In genomic region chrX:76148753-76149152, GRCh38 we compare ENCODE assay signal across 8 cellular contexts. TPM values are rescaled to one million over a fixed set of nuclear protein-coding genes. Genes with fewer than 3 reads are reported as not detected.
DNase-seq lines count a peak whose midpoint lies in the region; ATAC-seq and TF ChIP-seq lines count a peak whose summit lies in the region.

No MANE protein-coding gene starts in this region.

- H3K4me1 Mint-ChIP-seq in IgD-negative memory B cell, result peaks cover 15 to 25% (median 18%) of the 10 kb centered on the region in 3 donors
- peaks cover 12% of the 10 kb centered on the region for H3K4me1 Mint-ChIP-seq in stimulated activated naive CD8-positive, alpha-beta T cell treated with anti-CD3 and anti-CD28 coated beads, Interleukin-15, amount 100 ng/mL, for 72 hours

- H3K27ac ChIP-seq in heart left ventricle (peak overlapping the region; percentile 47 to 91 (median 80)), brain microvascular endothelial cell (peak overlapping the region; percentile 56), lower lobe of right lung (peak overlapping the region; percentile 81)

- no peak for TF ChIP-seq POLR2A in heart left ventricle (IDR thresholded peaks at IDR 0.05)

- ATAC-seq in heart left ventricle, result no peak
- no peak for ATAC-seq in Right ventricle myocardium inferior
- ATAC-seq in lower lobe of right lung, result peak in 1 of 2 donors; percentile 21
- ATAC-seq in stimulated activated naive CD8-positive, alpha-beta T cell treated with anti-CD3 and anti-CD28 coated beads, Interleukin-15, amount 100 ng/mL, for 72 hours, result peak; percentile 51

- peak overlapping the region; percentile 94 to 98 (median 94) for H3K27ac Mint-ChIP-seq in IgD-negative memory B cell
- peak overlapping the region; percentile 97 to 100 for H3K27ac Mint-ChIP-seq in stimulated activated naive CD8-positive, alpha-beta T cell treated with anti-CD3 and anti-CD28 coated beads, Interleukin-15, amount 100 ng/mL, for 72 hours

- intact Hi-C loops in heart left ventricle (cut with DNase I) (no loop called here), Right ventricle myocardium inferior (cut with DNase I) (no loop called here), lower lobe of right lung (cut with DNase I) (no loop called here)

- DNase-seq in heart left ventricle (peak in 4 of 5 donors; percentile 18 to 42 (median 26)), Right ventricle myocardium inferior (ENCODE audit: missing footprints) (no peak), T-helper 2 cell (peak in 3 of 5 experiments; percentile 31 to 82 (median 48)), brain microvascular endothelial cell (peak; percentile 6), lower lobe of right lung (no peak), ecto neural progenitor cell (ENCODE audit: low spot score) (no peak)
- DNase-seq in stimulated activated naive CD8-positive, alpha-beta T cell treated with anti-CD3 and anti-CD28 coated beads, Interleukin-15, amount 100 ng/mL, for 72 hours, result peak; percentile 30 to 54

- H3K36me3 Mint-ChIP-seq in IgD-negative memory B cell, result no peaks in the 10 kb centered on the region

- peaks cover 0 to 25% (median 9%) of the 10 kb centered on the region in 12 donors for H3K4me1 ChIP-seq in heart left ventricle
- H3K4me1 ChIP-seq in lower lobe of right lung, result peaks cover 22% of the 10 kb centered on the region

- H3K36me3 ChIP-seq in heart left ventricle (no peaks in the 10 kb centered on the region), brain microvascular endothelial cell (replicated peaks) (no peaks in the 10 kb centered on the region), lower lobe of right lung (no peaks in the 10 kb centered on the region)

- H3K27me3 Mint-ChIP-seq in IgD-negative memory B cell, result peaks cover 3% of the 10 kb centered on the region
- no peaks in the 10 kb centered on the region for H3K27me3 Mint-ChIP-seq in stimulated activated naive CD8-positive, alpha-beta T cell treated with anti-CD3 and anti-CD28 coated beads, Interleukin-15, amount 100 ng/mL, for 72 hours

- H3K4me3 Mint-ChIP-seq in IgD-negative memory B cell, result peak overlapping the region; percentile 41 to 91 (median 82)
- H3K4me3 Mint-ChIP-seq in stimulated activated naive CD8-positive, alpha-beta T cell treated with anti-CD3 and anti-CD28 coated beads, Interleukin-15, amount 100 ng/mL, for 72 hours, result peak overlapping the region; percentile 84 to 91

- H3K27me3 ChIP-seq in heart left ventricle (peaks cover 0 to 6% (median 0%) of the 10 kb centered on the region in 9 donors), brain microvascular endothelial cell (replicated peaks) (no peaks in the 10 kb centered on the region), lower lobe of right lung (ENCODE audit: low read depth) (no peaks in the 10 kb centered on the region)

- H3K4me3 ChIP-seq in heart left ventricle (peak overlapping the region in 10 of 12 donors; percentile 1 to 46 (median 34)), brain microvascular endothelial cell (ENCODE audit: low read depth, low read length) (peak overlapping the region; percentile 20), lower lobe of right lung (peak overlapping the region; percentile 29)

- TF ChIP-seq CTCF in heart left ventricle (IDR thresholded peaks at IDR 0.05), result no peak
- TF ChIP-seq CTCF in brain microvascular endothelial cell (IDR thresholded peaks at IDR 0.05; ENCODE audit: low read depth, low read length, missing control alignments), result no peak
- TF ChIP-seq CTCF in lower lobe of right lung (IDR thresholded peaks at IDR 0.05), result no peak

- WGBS in heart left ventricle, 4 donors, result 1 to 6% (median 2%) methylated on average over 8 of the region's 8 CpGs

- H3K9me3 Mint-ChIP-seq in IgD-negative memory B cell, result no peaks in the 10 kb centered on the region
- H3K9me3 Mint-ChIP-seq in stimulated activated naive CD8-positive, alpha-beta T cell treated with anti-CD3 and anti-CD28 coated beads, Interleukin-15, amount 100 ng/mL, for 72 hours, result no peaks in the 10 kb centered on the region

- H3K9me3 ChIP-seq in heart left ventricle, result no peaks in the 10 kb centered on the region
- H3K9me3 ChIP-seq in lower lobe of right lung, result no peaks in the 10 kb centered on the region

- in situ Hi-C loops in brain microvascular endothelial cell (cut with HindIII; ENCODE audit: low pct_ligation_motif_present, low sequenced_read_pairs), result no loop called here

RNA-seq across cellular contexts. Expression of gene PBDC1, which starts 24.1 kb away (rescaled TPM):
- total RNA-seq in heart left ventricle (10 to 100 TPM in 7 of 9 donors, 1 to 10 TPM in 2; 8.6 to 17.5 (median 12.3) TPM), Right ventricle myocardium inferior (10.8 TPM), lower lobe of right lung (23.0 TPM)
- polyA plus RNA-seq in heart left ventricle (10 to 100 TPM; 20.6 to 33.3 TPM), IgD-negative memory B cell (31.4 TPM)

Comparison
In these comparisons a context has a peak if more than half of its experiments do, and no peak if none do; other contexts are left out.
1. DNase-seq: peak in heart left ventricle (4 of 5), T-helper 2 cell (3 of 5), brain microvascular endothelial cell (single experiment) and stimulated activated naive CD8-positive, alpha-beta T cell treated with anti-CD3 and anti-CD28 coated beads, Interleukin-15, amount 100 ng/mL, for 72 hours (2 of 2); none in Right ventricle myocardium inferior (single experiment), lower lobe of right lung (single experiment) and ecto neural progenitor cell (single experiment).
2. Peak in every context shown above with its lines, with median percentiles within 50 percentile points of each other: H3K27ac ChIP-seq and H3K4me3 ChIP-seq.